Comparison of ENCODE assay signal across 1 cellular context in genomic region chr21:39583586-39583985, GRCh38. TPM values are rescaled to one million over a fixed set of nuclear protein-coding genes. Genes with fewer than 3 reads are reported as not detected.
"Had no signal": no experiment of that assay in that cellular context is flagged by ENCODE, and none has a peak within 500 bp of the region (broad histone marks: within the 10 kb centered on the region; RNA-seq: fewer than 3 reads in every experiment).

No MANE protein-coding gene starts in this region.

RNA-seq across cellular contexts. Expression of gene B3GALT5, which starts 29.2 kb away (rescaled TPM):
- polyA plus RNA-seq: IgD-negative memory B cell had no signal
